18 cellular contexts compared by ENCODE assay signal in genomic region chr4:125994430-125994829, GRCh38.
"Had no signal": no experiment of that assay in that cellular context is flagged by ENCODE, and none has a peak within 500 bp of the region (broad histone marks: within the 10 kb centered on the region; RNA-seq: fewer than 3 reads in every experiment).

No MANE protein-coding gene starts in this region.

- H3K36me3 ChIP-seq: right lobe of liver had no signal

- H3K27ac ChIP-seq: psoas muscle, right lobe of liver had no signal

- H3K9me3 ChIP-seq: psoas muscle, right lobe of liver had no signal

- H3K9me3 Mint-ChIP-seq: nephron progenitor cell, type B pancreatic cell had no signal

- H3K4me1 Mint-ChIP-seq: naive thymus-derived CD4-positive, alpha-beta T cell; nephron progenitor cell; stimulated activated naive B cell treated with anti-CD40 and anti-IgM and Interleukin-4, amounts not matched to agents 10 μg/mL and 1 μg/mL and 100 μg/mL, for 72 hours; stimulated activated naive CD8-positive, alpha-beta T cell treated with anti-CD3 and anti-CD28 coated beads, Interleukin-15, amount 100 ng/mL, for 72 hours had no signal

- H3K27ac Mint-ChIP-seq: naive thymus-derived CD4-positive, alpha-beta T cell; nephron progenitor cell; stimulated activated naive B cell treated with anti-CD40 and anti-IgM and Interleukin-4, amounts not matched to agents 10 μg/mL and 1 μg/mL and 100 μg/mL, for 72 hours; stimulated activated naive CD8-positive, alpha-beta T cell treated with anti-CD3 and anti-CD28 coated beads, Interleukin-15, amount 100 ng/mL, for 72 hours; type B pancreatic cell had no signal

- H3K4me1 ChIP-seq: psoas muscle, right lobe of liver had no signal

- H3K27me3 ChIP-seq: right lobe of liver had no signal

- FAIRE-seq: islet of Langerhans, urothelium cell line had no signal

- H3K27me3 Mint-ChIP-seq: naive thymus-derived CD4-positive, alpha-beta T cell; stimulated activated naive B cell treated with anti-CD40 and anti-IgM and Interleukin-4, amounts not matched to agents 10 μg/mL and 1 μg/mL and 100 μg/mL, for 72 hours; stimulated activated naive CD8-positive, alpha-beta T cell treated with anti-CD3 and anti-CD28 coated beads, Interleukin-15, amount 100 ng/mL, for 72 hours had no signal

- H3K36me3 Mint-ChIP-seq: naive thymus-derived CD4-positive, alpha-beta T cell; stimulated activated naive B cell treated with anti-CD40 and anti-IgM and Interleukin-4, amounts not matched to agents 10 μg/mL and 1 μg/mL and 100 μg/mL, for 72 hours; type B pancreatic cell had no signal

- ATAC-seq: esophagus mucosa; naive thymus-derived CD4-positive, alpha-beta T cell; psoas muscle; right lobe of liver; stimulated activated naive B cell treated with anti-CD40 and anti-IgM and Interleukin-4, amounts not matched to agents 10 μg/mL and 1 μg/mL and 100 μg/mL, for 72 hours; stimulated activated naive CD8-positive, alpha-beta T cell treated with anti-CD3 and anti-CD28 coated beads, Interleukin-15, amount 100 ng/mL, for 72 hours had no signal

- DNase-seq: effector memory CD4-positive, alpha-beta T cell; head of caudate nucleus; hippocampal formation; kidney glomerular epithelial cell; mesendoderm; naive thymus-derived CD4-positive, alpha-beta T cell; nephron progenitor cell; psoas muscle; retina; right lobe of liver; stimulated activated CD4-positive, alpha-beta T cell treated with anti-CD3 and anti-CD28 coated beads, Interleukin-2, amount 100 ng/mL, for 24 hours; stimulated activated CD4-positive, alpha-beta T cell treated with anti-CD3 and anti-CD28 coated beads, Interleukin-4, amount 100 ng/mL, for 4 hours; stimulated activated naive B cell treated with anti-CD40 and anti-IgM and Interleukin-4, amounts not matched to agents 10 μg/mL and 1 μg/mL and 100 μg/mL, for 72 hours; stimulated activated naive CD8-positive, alpha-beta T cell treated with anti-CD3 and anti-CD28 coated beads, Interleukin-15, amount 100 ng/mL, for 72 hours had no signal

- H3K4me3 ChIP-seq: psoas muscle, right lobe of liver had no signal

- H3K4me3 Mint-ChIP-seq: naive thymus-derived CD4-positive, alpha-beta T cell; nephron progenitor cell; stimulated activated naive B cell treated with anti-CD40 and anti-IgM and Interleukin-4, amounts not matched to agents 10 μg/mL and 1 μg/mL and 100 μg/mL, for 72 hours; stimulated activated naive CD8-positive, alpha-beta T cell treated with anti-CD3 and anti-CD28 coated beads, Interleukin-15, amount 100 ng/mL, for 72 hours; type B pancreatic cell had no signal
